Comparison of ENCODE assay signal across 1 cellular context in the genomic region with DNA sequence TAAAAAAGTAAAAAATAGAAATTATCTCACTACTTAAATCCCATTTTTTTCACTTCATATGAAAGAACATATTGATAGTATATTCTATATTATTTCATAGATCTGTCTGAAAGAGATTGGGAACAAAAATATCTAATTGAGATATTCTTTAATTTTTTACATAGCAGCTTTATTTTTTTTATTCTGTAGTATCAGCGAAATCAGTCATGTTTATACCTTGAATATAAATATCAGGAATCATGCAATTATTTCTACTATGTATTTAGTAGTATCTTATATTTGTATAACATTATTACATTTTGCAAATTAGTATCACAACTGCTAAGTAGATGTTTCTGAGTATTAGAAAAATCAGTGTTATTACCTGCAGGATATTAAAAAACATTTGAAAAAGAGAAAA.
TF ChIP-seq lines count a peak whose summit lies in the region.

No MANE protein-coding gene starts in this region.

TF ChIP-seq in K562, 482 proteins besides CTCF, POLR2A, EP300 and RAD21:
- TF ChIP-seq, protein P1, sequence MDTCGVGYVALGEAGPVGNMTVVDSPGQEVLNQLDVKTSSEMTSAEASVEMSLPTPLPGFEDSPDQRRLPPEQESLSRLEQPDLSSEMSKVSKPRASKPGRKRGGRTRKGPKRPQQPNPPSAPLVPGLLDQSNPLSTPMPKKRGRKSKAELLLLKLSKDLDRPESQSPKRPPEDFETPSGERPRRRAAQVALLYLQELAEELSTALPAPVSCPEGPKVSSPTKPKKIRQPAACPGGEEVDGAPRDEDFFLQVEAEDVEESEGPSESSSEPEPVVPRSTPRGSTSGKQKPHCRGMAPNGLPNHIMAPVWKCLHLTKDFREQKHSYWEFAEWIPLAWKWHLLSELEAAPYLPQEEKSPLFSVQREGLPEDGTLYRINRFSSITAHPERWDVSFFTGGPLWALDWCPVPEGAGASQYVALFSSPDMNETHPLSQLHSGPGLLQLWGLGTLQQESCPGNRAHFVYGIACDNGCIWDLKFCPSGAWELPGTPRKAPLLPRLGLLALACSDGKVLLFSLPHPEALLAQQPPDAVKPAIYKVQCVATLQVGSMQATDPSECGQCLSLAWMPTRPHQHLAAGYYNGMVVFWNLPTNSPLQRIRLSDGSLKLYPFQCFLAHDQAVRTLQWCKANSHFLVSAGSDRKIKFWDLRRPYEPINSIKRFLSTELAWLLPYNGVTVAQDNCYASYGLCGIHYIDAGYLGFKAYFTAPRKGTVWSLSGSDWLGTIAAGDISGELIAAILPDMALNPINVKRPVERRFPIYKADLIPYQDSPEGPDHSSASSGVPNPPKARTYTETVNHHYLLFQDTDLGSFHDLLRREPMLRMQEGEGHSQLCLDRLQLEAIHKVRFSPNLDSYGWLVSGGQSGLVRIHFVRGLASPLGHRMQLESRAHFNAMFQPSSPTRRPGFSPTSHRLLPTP (IDR thresholded peaks at IDR 0.05; ENCODE audit: borderline replicate concordance, extremely low read depth, insufficient read length): no peak
- TF ChIP-seq, protein P2, sequence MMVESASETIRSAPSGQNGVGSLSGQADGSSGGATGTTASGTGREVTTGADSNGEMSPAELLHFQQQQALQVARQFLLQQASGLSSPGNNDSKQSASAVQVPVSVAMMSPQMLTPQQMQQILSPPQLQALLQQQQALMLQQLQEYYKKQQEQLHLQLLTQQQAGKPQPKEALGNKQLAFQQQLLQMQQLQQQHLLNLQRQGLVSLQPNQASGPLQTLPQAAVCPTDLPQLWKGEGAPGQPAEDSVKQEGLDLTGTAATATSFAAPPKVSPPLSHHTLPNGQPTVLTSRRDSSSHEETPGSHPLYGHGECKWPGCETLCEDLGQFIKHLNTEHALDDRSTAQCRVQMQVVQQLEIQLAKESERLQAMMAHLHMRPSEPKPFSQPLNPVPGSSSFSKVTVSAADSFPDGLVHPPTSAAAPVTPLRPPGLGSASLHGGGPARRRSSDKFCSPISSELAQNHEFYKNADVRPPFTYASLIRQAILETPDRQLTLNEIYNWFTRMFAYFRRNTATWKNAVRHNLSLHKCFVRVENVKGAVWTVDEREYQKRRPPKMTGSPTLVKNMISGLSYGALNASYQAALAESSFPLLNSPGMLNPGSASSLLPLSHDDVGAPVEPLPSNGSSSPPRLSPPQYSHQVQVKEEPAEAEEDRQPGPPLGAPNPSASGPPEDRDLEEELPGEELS (CRISPR knock-in tag; IDR thresholded peaks at IDR 0.05; ENCODE audit: borderline replicate concordance): no peak
- TF ChIP-seq, protein P3, sequence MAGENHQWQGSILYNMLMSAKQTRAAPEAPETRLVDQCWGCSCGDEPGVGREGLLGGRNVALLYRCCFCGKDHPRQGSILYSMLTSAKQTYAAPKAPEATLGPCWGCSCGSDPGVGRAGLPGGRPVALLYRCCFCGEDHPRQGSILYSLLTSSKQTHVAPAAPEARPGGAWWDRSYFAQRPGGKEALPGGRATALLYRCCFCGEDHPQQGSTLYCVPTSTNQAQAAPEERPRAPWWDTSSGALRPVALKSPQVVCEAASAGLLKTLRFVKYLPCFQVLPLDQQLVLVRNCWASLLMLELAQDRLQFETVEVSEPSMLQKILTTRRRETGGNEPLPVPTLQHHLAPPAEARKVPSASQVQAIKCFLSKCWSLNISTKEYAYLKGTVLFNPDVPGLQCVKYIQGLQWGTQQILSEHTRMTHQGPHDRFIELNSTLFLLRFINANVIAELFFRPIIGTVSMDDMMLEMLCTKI (IDR thresholded peaks at IDR 0.05; ENCODE audit: partially characterized antibody): no peak
- TF ChIP-seq TAF1 (IDR thresholded peaks at IDR 0.05; ENCODE audit: control insufficient read depth, extremely low read depth, insufficient read depth, low read length, severe bottlenecking): no peak
- no peak for TF ChIP-seq PHB2 (IDR thresholded peaks at IDR 0.05; ENCODE audit: low read depth)
- no peak for TF ChIP-seq MYNN (IDR thresholded peaks at IDR 0.05)
- TF ChIP-seq MYNN (CRISPR knock-in tag; IDR thresholded peaks at IDR 0.05): no peak
- TF ChIP-seq CXXC5 (CRISPR knock-in tag; IDR thresholded peaks at IDR 0.05): no peak
- TF ChIP-seq HNRNPUL1 (IDR thresholded peaks at IDR 0.05; ENCODE audit: low read length): no peak
- TF ChIP-seq ZNF584 (CRISPR knock-in tag; IDR thresholded peaks at IDR 0.05; ENCODE audit: low read depth): no peak
- no peak for TF ChIP-seq RAD51 (IDR thresholded peaks at IDR 0.05; ENCODE audit: borderline replicate concordance, low read depth)
- no peak for TF ChIP-seq HMGN3 (IDR thresholded peaks at IDR 0.05; ENCODE audit: borderline replicate concordance, extremely low read depth, insufficient read length, low read depth, low read length)
- no peak for TF ChIP-seq EP400 (IDR thresholded peaks at IDR 0.05)
- TF ChIP-seq C11orf30 (IDR thresholded peaks at IDR 0.05; ENCODE audit: low read depth): peak; percentile 60
- no peak for TF ChIP-seq CHD2 (IDR thresholded peaks at IDR 0.05; ENCODE audit: low read depth, low read length)
- TF ChIP-seq ZNF316 (IDR thresholded peaks at IDR 0.05): peak; percentile 81
- TF ChIP-seq ZKSCAN8 (CRISPR knock-in tag; IDR thresholded peaks at IDR 0.05): no peak
